In genomic region chr10:102813017-102813541, GRCh38 we compare ENCODE assay signal across 1 cellular context.
TF ChIP-seq lines count a peak whose summit lies in the region.

No MANE protein-coding gene starts in this region.

TF ChIP-seq in endothelial cell of umbilical vein, 7 proteins besides CTCF, POLR2A, EP300 and RAD21:
- no peak for TF ChIP-seq FOS (IDR thresholded peaks at IDR 0.05; ENCODE audit: borderline replicate concordance, insufficient read depth, low read length)
- TF ChIP-seq, protein P1, sequence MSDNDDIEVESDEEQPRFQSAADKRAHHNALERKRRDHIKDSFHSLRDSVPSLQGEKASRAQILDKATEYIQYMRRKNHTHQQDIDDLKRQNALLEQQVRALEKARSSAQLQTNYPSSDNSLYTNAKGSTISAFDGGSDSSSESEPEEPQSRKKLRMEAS (IDR thresholded peaks at IDR 0.05; ENCODE audit: insufficient read depth, insufficient read length): no peak
- no peak for TF ChIP-seq GATA2 (IDR thresholded peaks at IDR 0.05; ENCODE audit: insufficient read depth, insufficient read length, low read depth, low read length)
- no peak for TF ChIP-seq POLR2AphosphoS5 (IDR thresholded peaks at IDR 0.05; ENCODE audit: insufficient read depth, low read depth, low read length)
- TF ChIP-seq EZH2 (IDR thresholded peaks at IDR 0.05; ENCODE audit: borderline replicate concordance, low read depth, low read length, severe bottlenecking): no peak
- TF ChIP-seq JUN (IDR thresholded peaks at IDR 0.05; ENCODE audit: borderline replicate concordance, insufficient read depth, insufficient read length, low read depth): no peak
- TF ChIP-seq MYC (IDR thresholded peaks at IDR 0.05; ENCODE audit: low read depth, low read length): no peak
